Comparison of ENCODE assay signal across 7 cellular contexts in genomic region chr11:67797726-67798521, GRCh38.
A peak's percentile ranks its signal among the peaks of the same experiment; 100 is the strongest.
DNase-seq lines count a peak whose midpoint lies in the region; FAIRE-seq and TF ChIP-seq lines count a peak whose summit lies in the region.
"Not testable (repeated sequence)": the region's sequence is repeated elsewhere in the genome, so short reads cannot be mapped to it uniquely, and the experiment has no call there.

No MANE protein-coding gene starts in this region.

- not testable (repeated sequence) for H3K4me3 ChIP-seq in choroid plexus epithelial cell (ENCODE audit: low read depth, low read length)

- not testable (repeated sequence) for TF ChIP-seq CTCF in choroid plexus epithelial cell (conservative IDR thresholded peaks at IDR 0.05; ENCODE audit: low read depth, low read length)

- peak; percentile 16 for FAIRE-seq in HTR-8/SVneo (lab: Jason Lieb, UNC)

- DNase-seq in EL, result peak; percentile 60
- not testable (repeated sequence) for DNase-seq in HTR-8/SVneo (ENCODE audit: insufficient read length, low spot score)
- DNase-seq in RPMI7951 (ENCODE audit: low read depth), result peak; percentile 68
- peak; percentile 69 for DNase-seq in amniotic epithelial cell (ENCODE audit: low read depth)
- DNase-seq in choroid plexus epithelial cell (ENCODE audit: low read depth), result peak; percentile 55
- peak; percentile 37 for DNase-seq in foreskin melanocyte
- peak; percentile 27 for DNase-seq in non-pigmented ciliary epithelial cell (ENCODE audit: low read depth)
